In the genomic region with DNA sequence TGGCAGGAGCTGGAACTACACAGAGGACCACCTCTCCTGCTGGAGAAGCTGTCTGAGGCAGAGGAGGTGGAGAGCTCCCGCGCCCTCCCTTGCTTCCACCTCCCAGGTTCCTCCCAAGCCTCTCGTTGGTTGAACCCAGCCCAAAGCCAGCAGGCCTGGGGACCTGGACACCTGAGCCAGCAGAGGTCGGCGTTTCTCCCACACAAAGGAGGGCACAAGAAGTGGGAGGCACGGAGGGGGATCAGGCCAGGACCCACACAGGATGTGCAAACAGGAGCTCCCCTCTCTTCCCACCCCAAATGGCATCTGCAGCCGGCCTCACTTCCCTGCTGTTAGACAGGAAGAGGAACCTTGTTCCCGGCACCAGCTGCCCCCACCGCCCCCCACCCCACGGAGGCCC, we compare ENCODE assay signal across 19 cellular contexts.
"Had no signal": no experiment of that assay in that cellular context is flagged by ENCODE, and none has a peak within 500 bp of the region (broad histone marks: within the 10 kb centered on the region; RNA-seq: fewer than 3 reads in every experiment).

No MANE protein-coding gene starts in this region.

- H3K9me3 ChIP-seq: ovary had no signal

- DNase-seq: effector CD4-positive, alpha-beta T cell; endodermal cell; erythroblast; foreskin melanocyte; head of caudate nucleus; kidney; left cardiac atrium; naive thymus-derived CD4-positive, alpha-beta T cell; nucleus accumbens; ovary; stimulated activated CD4-positive, alpha-beta T cell treated with anti-CD3 and anti-CD28 coated beads, Interleukin-4, amount 100 ng/mL, for 24 hours; tibial artery; upper lobe of left lung; uterus had no signal

- H3K4me1 ChIP-seq: tibial artery, uterus had no signal

- H3K36me3 ChIP-seq: ovary, tibial artery, upper lobe of left lung, uterus had no signal

- H3K27me3 ChIP-seq: hepatocyte, ovary, upper lobe of left lung, uterus had no signal

- H3K4me3 ChIP-seq: coronary artery, hepatocyte, ovary, smooth muscle cell, tibial artery, upper lobe of left lung, uterus had no signal

- H3K4me2 ChIP-seq: hepatocyte, smooth muscle cell had no signal

- H3K27ac ChIP-seq: coronary artery, hepatocyte, ovary, tibial artery, upper lobe of left lung, uterus had no signal

- ATAC-seq: left cardiac atrium; naive thymus-derived CD4-positive, alpha-beta T cell; right cardiac atrium; stimulated activated memory B cell treated with anti-CD40 and anti-IgM and Interleukin-4, amounts not matched to agents 10 μg/mL and 1 μg/mL and 100 μg/mL, for 72 hours had no signal
